9 cellular contexts compared by ENCODE assay signal in genomic region chr10:124723826-124724225, GRCh38. TPM values are rescaled to one million over a fixed set of nuclear protein-coding genes. Genes with fewer than 3 reads are reported as not detected.
A peak's percentile ranks its signal among the peaks of the same experiment; 100 is the strongest.
DNase-seq lines count a peak whose midpoint lies in the region; ATAC-seq and TF ChIP-seq lines count a peak whose summit lies in the region.
"Had no signal": no experiment of that assay in that cellular context is flagged by ENCODE, and none has a peak within 500 bp of the region (broad histone marks: within the 10 kb centered on the region; RNA-seq: fewer than 3 reads in every experiment).

No MANE protein-coding gene starts in this region.

- intact Hi-C loops in ascending aorta (cut with DNase I), result no loop called here

- H3K4me1 Mint-ChIP-seq in T-helper 2 cell treated with Interferon-gamma antibody and Interleukin-4, amounts not matched to agents 5 μg/mL and 100 μg/mL, for 36 hours (ENCODE audit: low read depth), result peaks cover 58% of the 10 kb centered on the region

- 96 to 97% methylated on average over 9 of the region's 9 CpGs for WGBS in mesodermal cell (ENCODE audit: insufficient coverage in 2 of 2), 2 experiments

- H3K27me3 Mint-ChIP-seq in T-helper 2 cell treated with Interferon-gamma antibody and Interleukin-4, amounts not matched to agents 5 μg/mL and 100 μg/mL, for 36 hours (ENCODE audit: low read depth), result no peaks in the 10 kb centered on the region

- H3K27ac ChIP-seq in ascending aorta (peak overlapping the region; percentile 74 to 87), mesodermal cell (ENCODE audit: low read depth, low read length, severe bottlenecking) (peak overlapping the region; percentile 13), temporal lobe (ENCODE audit: low read depth, low read length) (peak overlapping the region; percentile 96)

- H3K4me3 Mint-ChIP-seq in T-helper 2 cell treated with Interferon-gamma antibody and Interleukin-4, amounts not matched to agents 5 μg/mL and 100 μg/mL, for 36 hours, result peak overlapping the region; percentile 63

- no peaks in the 10 kb centered on the region for H3K27me3 ChIP-seq in ascending aorta

- H3K9me3 ChIP-seq in ascending aorta (no peaks in the 10 kb centered on the region), mesodermal cell (ENCODE audit: control insufficient read depth, low read length) (no peaks in the 10 kb centered on the region)

- no peaks in the 10 kb centered on the region for H3K36me3 ChIP-seq in ascending aorta
- H3K36me3 ChIP-seq in mesodermal cell (ENCODE audit: control insufficient read depth, insufficient read depth, low read length), result peaks cover 4% of the 10 kb centered on the region

- H3K4me1 ChIP-seq in ascending aorta (peaks cover 21 to 26% of the 10 kb centered on the region in 2 donors), mesodermal cell (ENCODE audit: control insufficient read depth, insufficient read depth, low read length, poor library complexity, severe bottlenecking) (peaks cover 17% of the 10 kb centered on the region)

- H3K27ac Mint-ChIP-seq in T-helper 2 cell treated with Interferon-gamma antibody and Interleukin-4, amounts not matched to agents 5 μg/mL and 100 μg/mL, for 36 hours, result peak overlapping the region; percentile 91

- DNase-seq in T-helper 2 cell treated with Interferon-gamma antibody and Interleukin-4, amounts not matched to agents 5 μg/mL and 100 μg/mL, for 36 hours (ENCODE audit: low spot score), result no peak
- DNase-seq in T-helper 2 cell (no peak), ascending aorta (ENCODE audit: low spot score in 2 of 2) (no peak), globus pallidus (ENCODE audit: low spot score) (no peak), HUDEP-2 (lab: John Stamatoyannopoulos, UW; ENCODE audit: unreplicated experiment in 76 of 76) (no peak)
- DNase-seq: 8988T had no signal

- ATAC-seq in HG03108 (IDR thresholded peaks at IDR 0.05; ENCODE audit: unreplicated experiment), result no peak

- peak overlapping the region in 1 of 2 donors; percentile 37 for H3K4me3 ChIP-seq in ascending aorta
- H3K4me3 ChIP-seq in mesodermal cell (ENCODE audit: extremely low read depth, insufficient read depth, low read length, poor library complexity, severe bottlenecking), result no peak overlapping the region

- H3K9me3 Mint-ChIP-seq in T-helper 2 cell treated with Interferon-gamma antibody and Interleukin-4, amounts not matched to agents 5 μg/mL and 100 μg/mL, for 36 hours, result no peaks in the 10 kb centered on the region

- H3K36me3 Mint-ChIP-seq in T-helper 2 cell treated with Interferon-gamma antibody and Interleukin-4, amounts not matched to agents 5 μg/mL and 100 μg/mL, for 36 hours (ENCODE audit: low read depth), result peaks cover 15% of the 10 kb centered on the region

- TF ChIP-seq CTCF in ascending aorta (IDR thresholded peaks at IDR 0.05), result no peak

RNA-seq across cellular contexts. Expression of gene FAM53B, which starts 20.4 kb away (rescaled TPM):
- total RNA-seq in ascending aorta (52.5 TPM), temporal lobe (17.0 TPM)
- 10.9 TPM for polyA plus RNA-seq in mesodermal cell (2013, experiment 1 of 2)
- 10.6 TPM for polyA plus RNA-seq in mesodermal cell (2013, experiment 2 of 2)

Comparison
In these comparisons a context has a peak if more than half of its experiments do, and no peak if none do; other contexts are left out.
1. H3K27ac ChIP-seq: peak in every context shown above with its lines; median percentile 96 in temporal lobe; 80 in ascending aorta; 13 in mesodermal cell.